ENCODE assay signal across 35 cellular contexts in genomic region chr13:108926848-108927247, GRCh38.
"Had no signal": no experiment of that assay in that cellular context is flagged by ENCODE, and none has a peak within 500 bp of the region (broad histone marks: within the 10 kb centered on the region; RNA-seq: fewer than 3 reads in every experiment).

No MANE protein-coding gene starts in this region.

- H3K4me3 ChIP-seq: MG63 had no signal

- H3K27ac ChIP-seq: KMS-11 had no signal

- DNase-seq: Karpas-422, Kasumi-1, KBM-7, KG1, MG63, MM.1S, MV-4-11, NCI-H1048, NCI-H1092, NCI-H1092 treated with DMSO at 0.1 percent for 48 hours, NCI-H1105, NCI-H1105 treated with DMSO at 0.1 percent for 48 hours, NCI-H1417, NCI-H1417 treated with DMSO at 0.1 percent for 48 hours, NCI-H1436, NCI-H1436 treated with DMSO at 0.1 percent for 48 hours, NCI-H146, NCI-H1694, NCI-H1694 treated with DMSO at 0.1 percent for 48 hours, NCI-H187, NCI-H187 treated with DMSO at 0.1 percent for 48 hours, NCI-H1930, NCI-H2029, NCI-H2029 treated with DMSO at 0.1 percent for 48 hours, NCI-H2081, NCI-H2081 treated with DMSO at 0.1 percent for 48 hours, NCI-H2107, NCI-H2171, NCI-H2171 treated with DMSO at 0.1 percent for 48 hours, NCI-H2227 treated with DMSO at 0.1 percent for 48 hours, NCI-H226, NCI-H345, NCI-H446, NCI-H446 treated with DMSO at 0.1 percent for 48 hours had no signal

- H3K27me3 ChIP-seq: MG63 had no signal

- H3K9me3 ChIP-seq: MG63 had no signal

- H3K36me3 ChIP-seq: MG63 had no signal
